In genomic region chr9:77751341-77752091, GRCh38 we compare ENCODE assay signal across 9 cellular contexts.
DNase-seq lines count a peak whose midpoint lies in the region; ATAC-seq and TF ChIP-seq lines count a peak whose summit lies in the region.
"Had no signal": no experiment of that assay in that cellular context is flagged by ENCODE, and none has a peak within 500 bp of the region (broad histone marks: within the 10 kb centered on the region; RNA-seq: fewer than 3 reads in every experiment).

No MANE protein-coding gene starts in this region.

- DNase-seq in AG08396 (ENCODE audit: low spot score) (peak; percentile 24), NCI-H2029 treated with DMSO at 0.1 percent for 48 hours (lab: John Stamatoyannopoulos, UW) (peak; percentile 95), glutamatergic neuron (no peak), pulmonary artery endothelial cell (ENCODE audit: low read depth, low spot score) (peak; percentile 44)
- no peak for DNase-seq in activated T-cell treated with anti-CD3 and anti-CD28 coated beads, Interleukin-2, amount 50 U/mL, for 48 hours

- peaks cover 2% of the 10 kb centered on the region for H3K27me3 Mint-ChIP-seq in glutamatergic neuron (ENCODE audit: unreplicated experiment)

- peak overlapping the region; percentile 31; the same call in 1 of the 2 replicates for H3K27ac ChIP-seq in VCaP

- peaks cover 20% of the 10 kb centered on the region for H3K4me1 Mint-ChIP-seq in glutamatergic neuron (ENCODE audit: low read depth, unreplicated experiment)
- H3K4me1 Mint-ChIP-seq: memory B cell had no signal

- ATAC-seq in HG03469 (IDR thresholded peaks at IDR 0.05; ENCODE audit: unreplicated experiment), result no peak

- peaks cover 11% of the 10 kb centered on the region for H3K36me3 Mint-ChIP-seq in glutamatergic neuron (ENCODE audit: unreplicated experiment)
- H3K36me3 Mint-ChIP-seq: memory B cell had no signal

- no peak overlapping the region for H3K27ac Mint-ChIP-seq in glutamatergic neuron (ENCODE audit: unreplicated experiment)
- H3K27ac Mint-ChIP-seq: memory B cell had no signal

- peak; percentile 55 for TF ChIP-seq CTCF in GM12873 (IDR thresholded peaks at IDR 0.05; ENCODE audit: insufficient read depth, low read depth, low read length, missing control alignments)
- TF ChIP-seq CTCF in VCaP (conservative IDR thresholded peaks at IDR 0.05), result peak; percentile 79
- TF ChIP-seq CTCF in glutamatergic neuron (IDR thresholded peaks at IDR 0.05; ENCODE audit: partially characterized antibody, unreplicated experiment), result peak; percentile 55

- H3K4me3 Mint-ChIP-seq in glutamatergic neuron (ENCODE audit: unreplicated experiment), result no peak overlapping the region
- H3K4me3 Mint-ChIP-seq: memory B cell had no signal

- no peaks in the 10 kb centered on the region for H3K9me3 Mint-ChIP-seq in glutamatergic neuron (ENCODE audit: unreplicated experiment)
- H3K9me3 Mint-ChIP-seq: memory B cell had no signal

Comparison
In these comparisons a context has a peak if more than half of its experiments do, and no peak if none do; other contexts are left out.
1. DNase-seq: peak in AG08396 (single experiment), NCI-H2029 treated with DMSO at 0.1 percent for 48 hours (single experiment) and pulmonary artery endothelial cell (single experiment); none in glutamatergic neuron (single experiment) and activated T-cell treated with anti-CD3 and anti-CD28 coated beads, Interleukin-2, amount 50 U/mL, for 48 hours (0 of 2).
2. Peak in every context shown above with its lines, with median percentiles within 50 percentile points of each other: CTCF ChIP-seq.